13 cellular contexts compared by ENCODE assay signal in the genomic region with DNA sequence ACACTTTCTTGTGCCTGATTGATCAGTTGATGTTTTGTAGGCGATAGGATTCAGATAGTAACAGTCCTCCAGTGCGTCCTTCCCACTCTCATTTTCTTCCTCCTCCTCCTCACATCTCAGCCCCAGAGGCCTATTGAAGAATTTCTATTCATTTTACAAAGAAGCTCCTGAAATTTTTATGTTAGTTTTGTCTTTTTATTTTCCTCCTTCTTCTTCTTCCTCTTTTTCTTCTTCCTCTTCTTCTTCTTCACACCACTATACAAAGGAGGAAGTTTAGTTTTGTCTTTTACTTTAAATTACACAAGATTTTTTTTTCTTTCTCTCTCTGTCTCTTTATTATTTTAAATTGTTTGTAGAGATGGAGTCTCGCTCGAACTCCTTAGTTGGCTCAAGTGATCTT. TPM values are rescaled to one million over a fixed set of nuclear protein-coding genes. Genes with fewer than 3 reads are reported as not detected.
DNase-seq lines count a peak whose midpoint lies in the region; ATAC-seq, FAIRE-seq and TF ChIP-seq lines count a peak whose summit lies in the region.
"Had no signal": no experiment of that assay in that cellular context is flagged by ENCODE, and none has a peak within 500 bp of the region (broad histone marks: within the 10 kb centered on the region; RNA-seq: fewer than 3 reads in every experiment).

No MANE protein-coding gene starts in this region.

- WGBS in pancreas, 2 donors = 83 to 95% methylated on average over 4 of the region's 4 CpGs
- 92% methylated on average over 4 of the region's 4 CpGs for WGBS in mammary epithelial cell (ENCODE audit: low coverage, missing lambda C conversion rate)

- H2AFZ ChIP-seq in OCI-LY1 (ENCODE audit: low read length) = 0 out of 2 replicates have a peak overlapping the region, but pooled peaks have one; percentile 95
- H2AFZ ChIP-seq in mammary epithelial cell (ENCODE audit: low read depth, low read length) = no peak overlapping the region

- no peaks in the 10 kb centered on the region for H3K27me3 Mint-ChIP-seq in activated CD8-positive, alpha-beta memory T cell treated with anti-CD3 and anti-CD28 coated beads, Interleukin-2, amount 10 ng/mL, durations not matched to agents 7 days and 5 days
- H3K27me3 Mint-ChIP-seq in stimulated activated memory B cell treated with anti-CD40 and anti-IgM and Interleukin-4, amounts not matched to agents 10 μg/mL and 1 μg/mL and 100 μg/mL, for 72 hours = no peaks in the 10 kb centered on the region

- H3K27ac Mint-ChIP-seq in activated CD8-positive, alpha-beta memory T cell treated with anti-CD3 and anti-CD28 coated beads, Interleukin-2, amount 10 ng/mL, durations not matched to agents 7 days and 5 days = peak overlapping the region; percentile 55
- H3K27ac Mint-ChIP-seq in stimulated activated memory B cell treated with anti-CD40 and anti-IgM and Interleukin-4, amounts not matched to agents 10 μg/mL and 1 μg/mL and 100 μg/mL, for 72 hours = peak overlapping the region; percentile 88

- peaks cover 30% of the 10 kb centered on the region for H3K36me3 Mint-ChIP-seq in activated CD8-positive, alpha-beta memory T cell treated with anti-CD3 and anti-CD28 coated beads, Interleukin-2, amount 10 ng/mL, durations not matched to agents 7 days and 5 days
- H3K36me3 Mint-ChIP-seq in stimulated activated memory B cell treated with anti-CD40 and anti-IgM and Interleukin-4, amounts not matched to agents 10 μg/mL and 1 μg/mL and 100 μg/mL, for 72 hours = peaks cover 7% of the 10 kb centered on the region

- no peaks in the 10 kb centered on the region for H3K9me2 ChIP-seq in OCI-LY1 (ENCODE audit: low read depth, low read length)

- intact Hi-C loops in colonic mucosa (cut with DNase I) (no loop called here), pancreas (cut with DNase I) (no loop called here), mammary epithelial cell (cut with micrococcal nuclease) (no loop called here)

- no peak for DNase-seq in activated CD8-positive, alpha-beta memory T cell treated with anti-CD3 and anti-CD28 coated beads, Interleukin-2, amount 10 ng/mL, durations not matched to agents 7 days and 5 days
- no peak for DNase-seq in activated CD8-positive, alpha-beta memory T cell treated with anti-CD3 and anti-CD28 coated beads, Interleukin-2, amount 50 U/mL, for 48 hours
- DNase-seq in colonic mucosa (no peak), NCI-H1092 (lab: John Stamatoyannopoulos, UW) (no peak), pancreas (no peak), mammary epithelial cell (no peak)
- DNase-seq: central memory CD4-positive, alpha-beta T cell; H9; NCI-H2081 treated with DMSO at 0.1 percent for 48 hours; PC-3 had no signal

- H3K27ac ChIP-seq in OCI-LY1 (ENCODE audit: low read depth, low read length, poor library complexity, severe bottlenecking) (peak overlapping the region; percentile 81), colonic mucosa (peak overlapping the region; percentile 25), pancreas (peak overlapping the region in 1 of 4 donors; percentile 30), mammary epithelial cell (ENCODE audit: insufficient read depth, low read depth, low read length) (no peak overlapping the region)

- H3K79me2 ChIP-seq in OCI-LY1 (ENCODE audit: insufficient read depth, low read length) (no peaks in the 10 kb centered on the region), mammary epithelial cell (ENCODE audit: insufficient read depth, low read length) (no peaks in the 10 kb centered on the region)

- H3K9me3 ChIP-seq in OCI-LY1 (ENCODE audit: low read length) (peaks cover 22% of the 10 kb centered on the region), colonic mucosa (no peaks in the 10 kb centered on the region), pancreas (no peaks in the 10 kb centered on the region), mammary epithelial cell (replicated peaks; ENCODE audit: insufficient read depth, low read length) (no peaks in the 10 kb centered on the region)

- FAIRE-seq in pancreas (lab: Jason Lieb, UNC) = no peak
- FAIRE-seq: urothelium cell line had no signal

- no peaks in the 10 kb centered on the region; the same call in 1 of the 2 replicates for H3K36me3 ChIP-seq in OCI-LY1 (ENCODE audit: insufficient read depth, low read length)
- H3K36me3 ChIP-seq in colonic mucosa = no peaks in the 10 kb centered on the region
- no peaks in the 10 kb centered on the region for H3K36me3 ChIP-seq in pancreas
- no peaks in the 10 kb centered on the region for H3K36me3 ChIP-seq in mammary epithelial cell (ENCODE audit: insufficient read depth, low read length)

- TF ChIP-seq CTCF in OCI-LY1 (IDR thresholded peaks at IDR 0.05; ENCODE audit: low read length) = no peak
- no peak for TF ChIP-seq CTCF in colonic mucosa (IDR thresholded peaks at IDR 0.05)
- TF ChIP-seq CTCF in pancreas (IDR thresholded peaks at IDR 0.05) = no peak
- no peak for TF ChIP-seq CTCF in mammary epithelial cell (conservative IDR thresholded peaks at IDR 0.05 in 1 of 2, IDR thresholded peaks at IDR 0.05 in 1 of 2; ENCODE audit: extremely low read depth in 1 of 2, insufficient read depth in 1 of 2, low read depth in 1 of 2, low read length in 2 of 2)

- in situ Hi-C loops in mammary epithelial cell (cut with MboI; ENCODE audit: low sequenced_read_pairs in 2 of 2) = no loop called here

- no peaks in the 10 kb centered on the region for H4K20me1 ChIP-seq in OCI-LY1 (ENCODE audit: insufficient read depth, low read length)
- H4K20me1 ChIP-seq in mammary epithelial cell (ENCODE audit: insufficient read depth, low read length) = no peaks in the 10 kb centered on the region

- no peak overlapping the region for H3K4me3 Mint-ChIP-seq in activated CD8-positive, alpha-beta memory T cell treated with anti-CD3 and anti-CD28 coated beads, Interleukin-2, amount 10 ng/mL, durations not matched to agents 7 days and 5 days
- peak overlapping the region; percentile 2 for H3K4me3 Mint-ChIP-seq in stimulated activated memory B cell treated with anti-CD40 and anti-IgM and Interleukin-4, amounts not matched to agents 10 μg/mL and 1 μg/mL and 100 μg/mL, for 72 hours

- BruUV-seq in mammary epithelial cell (replicated peaks; lab: Mats Ljungman, UMichigan) = no TSS peak

- dilution Hi-C loops in mammary epithelial cell (cut with HindIII; ENCODE audit: low sequenced_read_pairs) = no loop called here

- H3K9me3 Mint-ChIP-seq in activated CD8-positive, alpha-beta memory T cell treated with anti-CD3 and anti-CD28 coated beads, Interleukin-2, amount 10 ng/mL, durations not matched to agents 7 days and 5 days (ENCODE audit: low read depth) = peaks cover 2% of the 10 kb centered on the region
- H3K9me3 Mint-ChIP-seq in stimulated activated memory B cell treated with anti-CD40 and anti-IgM and Interleukin-4, amounts not matched to agents 10 μg/mL and 1 μg/mL and 100 μg/mL, for 72 hours = peaks cover 3% of the 10 kb centered on the region

- H3K4me3 ChIP-seq in OCI-LY1 (ENCODE audit: low read depth, low read length, poor library complexity, severe bottlenecking) (no peak overlapping the region), colonic mucosa (no peak overlapping the region), pancreas (no peak overlapping the region), mammary epithelial cell (replicated peaks in 1 of 3; ENCODE audit: insufficient read depth in 1 of 3, low read depth in 2 of 3, low read length in 3 of 3) (no peak overlapping the region)

- CTCF ChIA-PET in activated CD8-positive, alpha-beta memory T cell treated with anti-CD3 and anti-CD28 coated beads, Interleukin-2, amount 10 ng/mL, durations not matched to agents 7 days and 5 days (lab: Charles Lee) = interaction anchor here (1.0 to 1.2 kb wide), 2 partner anchors 10 to 55 kb away, joined by 3 read pairs; no protein-coding TSS in a partner anchor
- CTCF ChIA-PET in mammary epithelial cell (lab: Charles Lee; ENCODE audit: low non-redundant PET) = no interaction called here

- H3K9ac ChIP-seq in OCI-LY1 (ENCODE audit: low read length) = peak overlapping the region; percentile 38; the same call in 1 of the 2 replicates
- H3K9ac ChIP-seq in colonic mucosa (ENCODE audit: low read depth in 2 of 2, low read length in 2 of 2) = no peak overlapping the region
- H3K9ac ChIP-seq in mammary epithelial cell (ENCODE audit: insufficient read depth, low read length) = no peak overlapping the region

- H3K4me1 ChIP-seq in OCI-LY1 (ENCODE audit: insufficient read depth, low read length, severe bottlenecking) (peaks cover 44% of the 10 kb centered on the region), colonic mucosa (peaks cover 7% of the 10 kb centered on the region), pancreas (peaks cover 0 to 13% (median 0%) of the 10 kb centered on the region in 3 donors), mammary epithelial cell (ENCODE audit: insufficient read depth, low read length) (peaks cover 16% of the 10 kb centered on the region)

- no peak for ATAC-seq in activated CD8-positive, alpha-beta memory T cell treated with anti-CD3 and anti-CD28 coated beads, Interleukin-2, amount 10 ng/mL, durations not matched to agents 7 days and 5 days
- ATAC-seq in stimulated activated memory B cell treated with anti-CD40 and anti-IgM and Interleukin-4, amounts not matched to agents 10 μg/mL and 1 μg/mL and 100 μg/mL, for 72 hours = no peak
- no peak for ATAC-seq in pancreas
- ATAC-seq: PC-3 had no signal

- H3F3A ChIP-seq in OCI-LY1 (ENCODE audit: insufficient read depth, low read length) = no peaks in the 10 kb centered on the region; the same call in 1 of the 2 replicates

- H3K27me3 ChIP-seq in OCI-LY1 (ENCODE audit: insufficient read depth, low read length) = no peaks in the 10 kb centered on the region
- H3K27me3 ChIP-seq in colonic mucosa = no peaks in the 10 kb centered on the region
- H3K27me3 ChIP-seq in pancreas = no peaks in the 10 kb centered on the region
- no peaks in the 10 kb centered on the region for H3K27me3 ChIP-seq in mammary epithelial cell (ENCODE audit: insufficient read depth, low read length)

- peaks cover 39% of the 10 kb centered on the region for H3K4me1 Mint-ChIP-seq in activated CD8-positive, alpha-beta memory T cell treated with anti-CD3 and anti-CD28 coated beads, Interleukin-2, amount 10 ng/mL, durations not matched to agents 7 days and 5 days
- peaks cover 68% of the 10 kb centered on the region for H3K4me1 Mint-ChIP-seq in stimulated activated memory B cell treated with anti-CD40 and anti-IgM and Interleukin-4, amounts not matched to agents 10 μg/mL and 1 μg/mL and 100 μg/mL, for 72 hours

- peak overlapping the region; percentile 44 for H3K4me2 ChIP-seq in OCI-LY1 (ENCODE audit: low read length)
- H3K4me2 ChIP-seq in mammary epithelial cell (ENCODE audit: insufficient read depth, low read depth, low read length) = no peak overlapping the region

RNA-seq across cellular contexts. Expression of a gene that starts 19.1 kb away (rescaled TPM):
- 10 to 100 TPM; 25.1 to 26.5 TPM for total RNA-seq in activated CD8-positive, alpha-beta memory T cell treated with anti-CD3 and anti-CD28 coated beads, Interleukin-2, amount 10 ng/mL, durations not matched to agents 7 days and 5 days
- total RNA-seq in colonic mucosa = 10 to 100 TPM; 17.8 to 27.8 TPM
- total RNA-seq in pancreas = 10 to 100 TPM in 1 of 6 donors, 1 to 10 TPM in 5; 3.7 to 10.9 (median 6.5) TPM
- polyA plus RNA-seq in pancreas = 10 to 100 TPM in 1 of 2 donors, 1 to 10 TPM in 1; 8.1 to 15.3 TPM
- 10 to 100 TPM in 1 of 2 donors, 1 to 10 TPM in 1; 7.8 to 19.2 TPM for total RNA-seq in mammary epithelial cell
- 9.0 TPM for polyA plus RNA-seq in mammary epithelial cell
- polyA minus RNA-seq in mammary epithelial cell = 2.3 TPM

RNA-seq across cellular contexts. Expression of a gene that starts 23.2 kb away (rescaled TPM):
- not detected for total RNA-seq in activated CD8-positive, alpha-beta memory T cell treated with anti-CD3 and anti-CD28 coated beads, Interleukin-2, amount 10 ng/mL, durations not matched to agents 7 days and 5 days
- total RNA-seq in colonic mucosa = not detected
- total RNA-seq in pancreas = not detected
- polyA plus RNA-seq in pancreas = not detected
- total RNA-seq in mammary epithelial cell = not detected
- polyA plus RNA-seq in mammary epithelial cell = not detected
- not detected for polyA minus RNA-seq in mammary epithelial cell
- total RNA-seq: PC-3 had no signal

RNA-seq across cellular contexts. Expression of a gene that starts 36.6 kb away (rescaled TPM):
- total RNA-seq in activated CD8-positive, alpha-beta memory T cell treated with anti-CD3 and anti-CD28 coated beads, Interleukin-2, amount 10 ng/mL, durations not matched to agents 7 days and 5 days = 10 to 100 TPM; 50.1 to 63.9 TPM
- total RNA-seq in colonic mucosa (10 to 100 TPM; 14.9 to 20.9 TPM), pancreas (10 to 100 TPM in 1 of 6 donors, 1 to 10 TPM in 5; 1.5 to 15.3 (median 4.6) TPM), mammary epithelial cell (1 to 10 TPM; 5.3 to 5.5 TPM)
- polyA plus RNA-seq in pancreas (1 to 10 TPM; 4.0 TPM), mammary epithelial cell (4.3 TPM)
- 8.1 TPM for polyA minus RNA-seq in mammary epithelial cell
